ENCODE assay signal across 9 cellular contexts in the genomic region with DNA sequence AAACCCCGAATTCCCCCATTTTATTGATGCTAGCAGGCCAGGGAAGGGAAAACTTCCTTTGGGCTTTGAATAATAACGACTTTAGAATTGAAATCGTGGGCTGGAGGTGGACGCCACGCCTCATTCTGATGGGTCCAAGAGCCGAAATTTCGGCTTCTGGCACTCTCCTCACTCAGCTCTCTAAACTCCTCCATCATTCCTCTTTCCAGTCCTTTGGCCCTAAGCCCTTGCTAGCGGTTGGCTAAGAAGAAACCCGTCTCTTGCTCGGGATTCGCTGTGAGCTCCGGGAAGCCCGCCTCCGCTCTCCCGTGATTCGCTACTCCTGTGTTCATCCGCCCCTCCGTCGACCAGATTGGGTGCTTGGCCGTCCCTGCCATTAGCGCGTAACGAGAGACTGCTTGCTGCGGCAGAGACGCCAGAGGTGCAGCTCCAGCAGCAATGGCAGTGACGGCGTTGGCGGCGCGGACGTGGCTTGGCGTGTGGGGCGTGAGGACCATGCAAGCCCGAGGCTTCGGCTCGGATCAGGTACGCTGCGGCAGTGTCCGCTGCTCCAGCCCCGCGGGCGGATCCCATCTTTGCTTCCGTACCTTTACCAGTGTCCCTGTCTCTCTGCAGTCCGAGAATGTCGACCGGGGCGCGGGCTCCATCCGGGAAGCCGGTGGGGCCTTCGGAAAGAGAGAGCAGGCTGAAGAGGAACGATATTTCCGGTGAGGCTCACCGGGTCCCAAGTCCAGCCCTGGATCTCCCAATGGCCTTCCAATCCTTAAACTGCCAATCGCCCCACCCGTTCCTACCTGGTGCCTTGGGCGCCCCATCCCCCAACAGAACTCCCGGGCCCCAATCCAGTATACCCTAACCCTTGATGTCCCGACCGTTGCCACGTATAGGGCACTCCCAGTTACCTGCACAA. TPM values are rescaled to one million over a fixed set of nuclear protein-coding genes. Genes with fewer than 3 reads are reported as not detected.
DNase-seq lines count a peak whose midpoint lies in the region; ATAC-seq and TF ChIP-seq lines count a peak whose summit lies in the region.
"Had no signal": no experiment of that assay in that cellular context is flagged by ENCODE, and none has a peak within 500 bp of the region (broad histone marks: within the 10 kb centered on the region; RNA-seq: fewer than 3 reads in every experiment).

Gene ATP5IF1, plus strand, starts transcription at position 379 of the 910 bp plus-strand sequence. Its CDS starts 60 bp downstream, at position 439.

- intact Hi-C loops in activated B cell treated with CpG ODN at 0.5 μM for 24 hours (cut with micrococcal nuclease), result loop anchor here (1.0 to 5.0 kb wide), 2 partner anchors 11 to 979 kb away; no protein-coding TSS in a partner anchor

- DNase-seq in AG09319 (ENCODE audit: extremely low read depth, low read depth) (peak; percentile 94), NCI-H345 (lab: John Stamatoyannopoulos, UW) (peak; percentile 99), activated B cell treated with CpG ODN at 0.5 μM for 24 hours (peak; percentile 82), inferior parietal cortex (ENCODE audit: extremely low spot score) (peak; percentile 100)
- peak; percentile 94 for DNase-seq in central memory CD4-positive, alpha-beta T cell
- DNase-seq in stimulated activated CD4-positive, alpha-beta T cell treated with anti-CD3 and anti-CD28 coated beads, Interleukin-12 subunit alpha, Interleukin-12 subunit beta, amount 100 ng/mL, for 24 hours (ENCODE audit: low read depth in 2 of 2), result peak; percentile 86 to 93

- CTCF ChIA-PET in activated B cell treated with CpG ODN at 0.5 μM for 24 hours (lab: Charles Lee), result interaction anchor here (1.0 to 2.2 kb wide), 5 partner anchors 11 to 145 kb away, joined by 3 to 14 read pairs (median 4); no protein-coding TSS in a partner anchor

- peaks cover 15% of the 10 kb centered on the region for H3K36me3 Mint-ChIP-seq in activated B cell treated with CpG ODN at 0.5 μM for 24 hours (ENCODE audit: low read depth)

- no peak within 1 kb of the TSS for H3K27ac Mint-ChIP-seq in activated B cell treated with CpG ODN at 0.5 μM for 24 hours
- H3K27ac Mint-ChIP-seq: activated naive CD4-positive, alpha-beta T cell treated with anti-CD3 and anti-CD28 coated beads, Interleukin-2, amount 50 U/mL, for 24 hours had no signal

- ATAC-seq in GM19025 (IDR thresholded peaks at IDR 0.05; ENCODE audit: low read depth, unreplicated experiment) (peak; percentile 91), HG03280 (IDR thresholded peaks at IDR 0.05; ENCODE audit: unreplicated experiment) (peak; percentile 91), activated B cell treated with CpG ODN at 0.5 μM for 24 hours (ENCODE audit: low read depth) (peak; percentile 95)

- no peak within 1 kb of the TSS for H3K4me3 Mint-ChIP-seq in activated B cell treated with CpG ODN at 0.5 μM for 24 hours
- H3K4me3 Mint-ChIP-seq: activated naive CD4-positive, alpha-beta T cell treated with anti-CD3 and anti-CD28 coated beads, Interleukin-2, amount 50 U/mL, for 24 hours had no signal

- no peaks in the 10 kb centered on the region for H3K9me3 Mint-ChIP-seq in activated B cell treated with CpG ODN at 0.5 μM for 24 hours
- H3K9me3 Mint-ChIP-seq: activated naive CD4-positive, alpha-beta T cell treated with anti-CD3 and anti-CD28 coated beads, Interleukin-2, amount 50 U/mL, for 24 hours had no signal

- no peak for TF ChIP-seq CTCF in AG09319 (IDR thresholded peaks at IDR 0.05; ENCODE audit: low read depth, low read length)
- no peak for TF ChIP-seq CTCF in activated B cell treated with CpG ODN at 0.5 μM for 24 hours (IDR thresholded peaks at IDR 0.05)

- POLR2A ChIA-PET in activated B cell treated with CpG ODN at 0.5 μM for 24 hours (lab: Charles Lee), result interaction anchor here (0.5 to 7.9 kb wide), 19 partner anchors 11 to 888 kb away, joined by 3 to 171 read pairs (median 3); partner anchors contain the start of genes EYA3, MED18, PHACTR4 and PPP1R8

- H3K27me3 Mint-ChIP-seq in activated B cell treated with CpG ODN at 0.5 μM for 24 hours, result no peaks in the 10 kb centered on the region
- H3K27me3 Mint-ChIP-seq: activated naive CD4-positive, alpha-beta T cell treated with anti-CD3 and anti-CD28 coated beads, Interleukin-2, amount 50 U/mL, for 24 hours had no signal

- peaks cover 27% of the 10 kb centered on the region for H3K4me1 Mint-ChIP-seq in activated B cell treated with CpG ODN at 0.5 μM for 24 hours

RNA-seq across cellular contexts. Expression of gene ATP5IF1, which starts in this region (rescaled TPM):
- 87.0 and 104 TPM in 2 replicates for total RNA-seq in activated B cell treated with CpG ODN at 0.5 μM for 24 hours

Comparison
In these comparisons a context has a peak if more than half of its experiments do, and no peak if none do; other contexts are left out.
1. Peak in every context shown above with its lines: DNase-seq and ATAC-seq.